ENCODE assay signal across 1 cellular context in genomic region chr2:62410015-62410453, GRCh38.
TF ChIP-seq lines count a peak whose summit lies in the region.

No MANE protein-coding gene starts in this region.

TF ChIP-seq in GM23338, 12 proteins besides CTCF, POLR2A, EP300 and RAD21 (continued from another document):
- no peak for TF ChIP-seq REST (IDR thresholded peaks at IDR 0.05; ENCODE audit: unreplicated experiment)
- no peak for TF ChIP-seq ZNF114 (CRISPR knock-in tag; IDR thresholded peaks at IDR 0.05)
- no peak for TF ChIP-seq NANOG (IDR thresholded peaks at IDR 0.05; ENCODE audit: borderline replicate concordance)
- TF ChIP-seq STAT1 (IDR thresholded peaks at IDR 0.05; ENCODE audit: unreplicated experiment) = no peak
- no peak for TF ChIP-seq CREB1 (CRISPR knock-in tag; IDR thresholded peaks at IDR 0.05; ENCODE audit: low read depth)
TF ChIP-seq in GM23338: peak in this region for 0.
